4 cellular contexts compared by ENCODE assay signal in the genomic region with DNA sequence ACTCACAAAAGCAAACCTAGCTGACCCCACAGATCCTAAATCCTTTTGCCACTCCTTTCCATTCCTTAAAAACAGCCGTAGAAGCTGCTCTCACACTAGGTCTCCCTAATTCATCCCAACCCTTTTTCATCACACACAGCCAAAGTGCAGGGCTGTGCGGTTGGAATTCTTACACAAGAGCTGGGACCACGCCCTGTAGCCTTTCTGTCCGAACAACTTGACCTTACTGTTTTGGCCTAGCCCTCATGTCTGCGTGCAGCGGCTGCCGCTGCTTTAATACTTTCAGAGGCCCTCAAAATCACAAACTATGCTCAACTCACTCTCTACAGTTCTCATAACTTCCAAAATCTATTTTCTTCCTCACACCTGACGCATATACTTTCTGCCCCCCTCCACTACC. TPM values are rescaled to one million over a fixed set of nuclear protein-coding genes. Genes with fewer than 3 reads are reported as not detected.
"Had no signal": no experiment of that assay in that cellular context is flagged by ENCODE, and none has a peak within 500 bp of the region (broad histone marks: within the 10 kb centered on the region; RNA-seq: fewer than 3 reads in every experiment).

No MANE protein-coding gene starts in this region.

RNA-seq across cellular contexts. Expression of a gene that starts 3.8 kb away (rescaled TPM):
- total RNA-seq: pulmonary artery endothelial cell, skeletal muscle tissue had no signal

RNA-seq across cellular contexts. Expression of a gene that starts 58.7 kb away (rescaled TPM):
- total RNA-seq: natural killer cell, right lobe of liver had no signal
